In genomic region chr5:141149812-141150211, GRCh38 we compare ENCODE assay signal across 11 cellular contexts. TPM values are rescaled to one million over a fixed set of nuclear protein-coding genes. Genes with fewer than 3 reads are reported as not detected.
A peak's percentile ranks its signal among the peaks of the same experiment; 100 is the strongest.
DNase-seq lines count a peak whose midpoint lies in the region; ATAC-seq, FAIRE-seq and TF ChIP-seq lines count a peak whose summit lies in the region.
"Had no signal": no experiment of that assay in that cellular context is flagged by ENCODE, and none has a peak within 500 bp of the region (broad histone marks: within the 10 kb centered on the region; RNA-seq: fewer than 3 reads in every experiment).

PCDHB6 (plus strand) TSS chr5:141150057; CDS start chr5:141150258, 201 bp downstream.

- TF ChIP-seq CTCF in endothelial cell (IDR thresholded peaks at IDR 0.05; ENCODE audit: unreplicated experiment) = no peak

- TF ChIP-seq POLR2A in GM12892 (IDR thresholded peaks at IDR 0.05; ENCODE audit: low read depth, low read length) = no peak

- no peak for ATAC-seq in GM21360 (IDR thresholded peaks at IDR 0.05; ENCODE audit: unreplicated experiment)

- peaks cover 43% of the 10 kb centered on the region for H3K27me3 Mint-ChIP-seq in activated naive CD4-positive, alpha-beta T cell treated with anti-CD3 and anti-CD28 coated beads, Interleukin-2, amount 50 U/mL, for 24 hours
- H3K27me3 Mint-ChIP-seq in endothelial cell (ENCODE audit: unreplicated experiment) = no peaks in the 10 kb centered on the region

- FAIRE-seq in GM12892 (lab: Jason Lieb, UNC) = no peak
- FAIRE-seq in RCC 7860 (lab: Jason Lieb, UNC) = no peak
- FAIRE-seq: keratinocyte had no signal

- no peak for DNase-seq in activated naive CD4-positive, alpha-beta T cell (lab: John Stamatoyannopoulos, UW)
- DNase-seq in NCI-H748 treated with DMSO at 0.1 percent for 48 hours (lab: John Stamatoyannopoulos, UW) (peak; percentile 46), endothelial cell (ENCODE audit: low spot score) (no peak), superior temporal gyrus (ENCODE audit: extremely low spot score) (peak; percentile 15), GM12892 (ENCODE audit: insufficient read length) (no peak), RCC 7860 (ENCODE audit: low spot score) (no peak)
- DNase-seq: NCI-H2081 treated with DMSO at 0.1 percent for 48 hours had no signal

- no peak within 1 kb of the TSS for H3K27ac Mint-ChIP-seq in activated naive CD4-positive, alpha-beta T cell treated with anti-CD3 and anti-CD28 coated beads, Interleukin-2, amount 50 U/mL, for 24 hours
- H3K27ac Mint-ChIP-seq in endothelial cell (ENCODE audit: unreplicated experiment) = no peak within 1 kb of the TSS

- H3K9me3 Mint-ChIP-seq in activated naive CD4-positive, alpha-beta T cell treated with anti-CD3 and anti-CD28 coated beads, Interleukin-2, amount 50 U/mL, for 24 hours = peaks cover 22% of the 10 kb centered on the region
- H3K9me3 Mint-ChIP-seq in endothelial cell (ENCODE audit: unreplicated experiment) = no peaks in the 10 kb centered on the region

- peak within 1 kb of the TSS; percentile 34 for H3K4me3 Mint-ChIP-seq in activated naive CD4-positive, alpha-beta T cell treated with anti-CD3 and anti-CD28 coated beads, Interleukin-2, amount 50 U/mL, for 24 hours
- H3K4me3 Mint-ChIP-seq in endothelial cell (ENCODE audit: unreplicated experiment) = peak within 1 kb of the TSS; percentile 57
- H3K4me3 Mint-ChIP-seq: central memory CD8-positive, alpha-beta T cell had no signal

- peaks cover 4% of the 10 kb centered on the region for H3K4me1 Mint-ChIP-seq in activated naive CD4-positive, alpha-beta T cell treated with anti-CD3 and anti-CD28 coated beads, Interleukin-2, amount 50 U/mL, for 24 hours
- H3K4me1 Mint-ChIP-seq in endothelial cell (ENCODE audit: unreplicated experiment) = no peaks in the 10 kb centered on the region
- H3K4me1 Mint-ChIP-seq: central memory CD8-positive, alpha-beta T cell had no signal

- H3K36me3 Mint-ChIP-seq in activated naive CD4-positive, alpha-beta T cell treated with anti-CD3 and anti-CD28 coated beads, Interleukin-2, amount 50 U/mL, for 24 hours = peaks cover 13% of the 10 kb centered on the region
- peaks cover 16% of the 10 kb centered on the region for H3K36me3 Mint-ChIP-seq in endothelial cell (ENCODE audit: low read depth, unreplicated experiment)

RNA-seq across cellular contexts. Expression of gene PCDHB6, which starts in this region (rescaled TPM):
- total RNA-seq in endothelial cell (ENCODE audit: unreplicated experiment) = 1.1 TPM
- polyA plus RNA-seq in GM12892 (2012; ENCODE audit: missing spikeins) = not detected

Comparison
In these comparisons a context has a peak if more than half of its experiments do, and no peak if none do; other contexts are left out.
1. DNase-seq: peak in NCI-H748 treated with DMSO at 0.1 percent for 48 hours (single experiment) and superior temporal gyrus (single experiment); none in activated naive CD4-positive, alpha-beta T cell (0 of 4), endothelial cell (single experiment), GM12892 (single experiment) and RCC 7860 (single experiment).